Comparison of ENCODE assay signal across 39 cellular contexts in the genomic region with DNA sequence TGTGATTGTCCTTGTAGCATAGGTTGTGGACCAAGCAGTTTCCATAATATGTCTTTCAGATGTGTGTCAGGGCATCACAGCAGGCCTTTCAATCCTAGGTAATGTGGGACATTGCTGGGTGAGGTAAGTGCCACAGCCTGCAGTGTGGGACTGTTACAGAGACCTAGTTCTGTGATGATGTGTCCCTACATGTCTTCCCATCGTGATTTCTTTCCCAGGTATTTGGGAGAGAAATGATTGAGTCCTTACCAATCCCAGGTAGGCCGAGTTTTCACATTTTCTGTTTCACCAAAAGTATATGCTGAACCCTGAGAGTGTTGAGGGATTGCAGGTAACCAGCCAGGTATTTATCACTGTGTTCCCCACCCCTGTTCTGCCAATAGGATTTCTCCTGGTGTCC. TPM values are rescaled to one million over a fixed set of nuclear protein-coding genes. Genes with fewer than 3 reads are reported as not detected.
"Had no signal": no experiment of that assay in that cellular context is flagged by ENCODE, and none has a peak within 500 bp of the region (broad histone marks: within the 10 kb centered on the region; RNA-seq: fewer than 3 reads in every experiment).

No MANE protein-coding gene starts in this region.

- H3K36me3 ChIP-seq: MG63, SJCRH30 had no signal

- FAIRE-seq: RCC 7860 had no signal

- H3K27me3 ChIP-seq: MG63, SJCRH30 had no signal

- DNase-seq: Karpas-422, KBM-7, MG63, NCI-H1048, NCI-H1092 treated with DMSO at 0.1 percent for 48 hours, NCI-H1105 treated with DMSO at 0.1 percent for 48 hours, NCI-H1417, NCI-H1436, NCI-H146, NCI-H1694, NCI-H187, NCI-H1930, NCI-H2029 treated with DMSO at 0.1 percent for 48 hours, NCI-H2081 treated with DMSO at 0.1 percent for 48 hours, NCI-H2107, NCI-H2171, NCI-H226, NCI-H446 treated with DMSO at 0.1 percent for 48 hours, NCI-H510A, NCI-H524, NCI-H526, NCI-H69, NCI-H748 treated with DMSO at 0.1 percent for 48 hours, NCI-H82, PC-9, SHP77, SIG-M5, SJCRH30 had no signal

- H3K4me1 ChIP-seq: SJCRH30 had no signal

- ATAC-seq: Panc1, Right ventricle myocardium inferior, SK-N-SH treated with all-trans-retinoic acid at 6 μM for 48 hours had no signal

- H3K27ac ChIP-seq: KMS-11, PC-9, RWPE1, SJCRH30, SK-N-MC had no signal

- H3K9me3 ChIP-seq: MG63 had no signal

- H3K4me3 ChIP-seq: MG63, PC-9, SJCRH30, SK-N-MC had no signal

RNA-seq across cellular contexts. Expression of a gene that starts 10.6 kb away (rescaled TPM):
- total RNA-seq: LHCN-M2, OCI-LY7, PC-9, Right ventricle myocardium inferior, RPMI7951, SJCRH30, SK-MEL-5 had no signal
